In the genomic region with DNA sequence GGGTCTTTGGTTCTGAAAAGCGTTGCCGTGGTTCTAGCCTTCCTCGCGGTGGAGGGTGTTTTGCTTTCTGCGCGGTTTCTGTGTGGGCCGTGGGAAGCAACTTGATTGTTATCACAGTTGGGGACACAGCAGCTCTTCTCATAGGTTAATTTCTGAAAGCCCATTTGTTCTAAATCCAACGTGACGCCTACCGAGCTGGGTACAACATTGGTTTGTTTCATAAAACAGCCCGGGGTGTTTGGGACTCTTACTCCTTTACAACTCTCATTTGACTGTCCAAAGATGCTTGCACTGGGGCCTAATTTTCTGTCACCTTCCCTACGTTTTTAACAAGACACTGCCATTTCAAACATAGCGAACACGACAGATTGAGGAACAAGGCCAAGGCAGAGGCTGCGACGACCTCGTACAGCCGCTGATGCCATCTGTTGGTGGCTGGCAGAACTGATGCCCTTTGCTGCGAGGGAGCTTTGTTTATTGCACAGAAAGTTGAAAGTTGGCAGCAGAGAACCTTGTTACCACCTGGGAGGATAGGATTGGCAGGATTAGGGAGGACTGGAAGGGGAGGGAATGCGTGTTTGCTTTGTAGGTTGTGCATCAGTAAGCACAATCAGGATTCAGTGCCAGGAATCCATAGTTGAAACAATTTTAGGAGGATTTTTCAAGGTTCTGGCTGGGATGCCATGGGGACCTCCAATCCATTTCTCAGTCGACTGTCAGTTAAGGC, we compare ENCODE assay signal across 8 cellular contexts.
DNase-seq lines count a peak whose midpoint lies in the region; ATAC-seq and TF ChIP-seq lines count a peak whose summit lies in the region.

No MANE protein-coding gene starts in this region.

- H3K27ac ChIP-seq in neuronal stem cell (replicated peaks; ENCODE audit: low read length) (no peak overlapping the region), stomach smooth muscle (ENCODE audit: low read length) (no peak overlapping the region)

- H3K27me3 ChIP-seq in neuronal stem cell (ENCODE audit: control insufficient read depth in 3 of 3, insufficient read depth in 3 of 3, low read depth in 1 of 3, low read length in 3 of 3): no peaks in the 10 kb centered on the region
- no peaks in the 10 kb centered on the region for H3K27me3 ChIP-seq in stomach smooth muscle (ENCODE audit: control insufficient read depth in 1 of 2, insufficient read depth in 2 of 2, low read length in 2 of 2)

- H4K8ac ChIP-seq in neuronal stem cell (ENCODE audit: low read depth, low read length): no peak overlapping the region

- H3K36me3 Mint-ChIP-seq in activated T-helper 2 cell treated with anti-CD3 and anti-CD28 coated beads, Interferon-gamma antibody, Interleukin-2, Interleukin-4, amounts not matched to agents 10 μg/mL and 5 μg/mL and 100 μg/mL, durations not matched to agents 14 hours and 24 hours and 36 hours (ENCODE audit: low read depth): peaks cover 5% of the 10 kb centered on the region

- no peak overlapping the region for H2BK12ac ChIP-seq in neuronal stem cell (ENCODE audit: low read length)

- intact Hi-C loops in activated T-helper 2 cell treated with anti-CD3 and anti-CD28 coated beads, Interferon-gamma antibody, Interleukin-2, Interleukin-4, amounts not matched to agents 10 μg/mL and 5 μg/mL and 100 μg/mL, durations not matched to agents 14 hours and 24 hours and 36 hours (cut with micrococcal nuclease): loop anchor here (1.0 to 2.0 kb wide), 5 partner anchors 23 to 214 kb away; no protein-coding TSS in a partner anchor

- WGBS in neuronal stem cell (ENCODE audit: extremely low coverage in 2 of 2, insufficient read length in 2 of 2, insufficient replicate concordance in 1 of 2), 2 donors: no CpG with 5 or more reads among the region's 21 CpGs

- DNase-seq in 8988T: peak; percentile 41
- DNase-seq in LoVo (ENCODE audit: low spot score): peak; percentile 76
- DNase-seq in RPMI8226: peak; percentile 80
- DNase-seq in activated T-helper 2 cell treated with anti-CD3 and anti-CD28 coated beads, Interferon-gamma antibody, Interleukin-2, Interleukin-4, amounts not matched to agents 10 μg/mL and 5 μg/mL and 100 μg/mL, durations not matched to agents 14 hours and 24 hours and 36 hours (ENCODE audit: low spot score): peak; percentile 77
- DNase-seq in fibroblast of the aortic adventitia (ENCODE audit: low read depth): peak; percentile 79
- DNase-seq in neuronal stem cell (ENCODE audit: low spot score): no peak

- no peak overlapping the region for H3K18ac ChIP-seq in neuronal stem cell (ENCODE audit: low read length)

- H2BK120ac ChIP-seq in neuronal stem cell (ENCODE audit: low read depth, low read length): no peak overlapping the region

- H3K4me3 ChIP-seq in fibroblast of the aortic adventitia (ENCODE audit: low read depth, low read length): no peak overlapping the region
- H3K4me3 ChIP-seq in neuronal stem cell (ENCODE audit: low read length in 2 of 2): no peak overlapping the region
- peak overlapping the region; percentile 1 to 22 for H3K4me3 ChIP-seq in stomach smooth muscle (ENCODE audit: low read length in 2 of 2)

- peaks cover 9% of the 10 kb centered on the region for H3K9me3 Mint-ChIP-seq in activated T-helper 2 cell treated with anti-CD3 and anti-CD28 coated beads, Interferon-gamma antibody, Interleukin-2, Interleukin-4, amounts not matched to agents 10 μg/mL and 5 μg/mL and 100 μg/mL, durations not matched to agents 14 hours and 24 hours and 36 hours

- no peak overlapping the region for H3K23ac ChIP-seq in neuronal stem cell (ENCODE audit: low read depth, low read length, poor library complexity)

- H3K36me3 ChIP-seq in neuronal stem cell (replicated peaks in 1 of 2; ENCODE audit: control insufficient read depth in 2 of 2, insufficient read depth in 2 of 2, low read length in 2 of 2): no peaks in the 10 kb centered on the region
- no peaks in the 10 kb centered on the region for H3K36me3 ChIP-seq in stomach smooth muscle (ENCODE audit: control insufficient read depth in 2 of 2, insufficient read depth in 2 of 2, low read length in 2 of 2)

- no peak overlapping the region for H2AK5ac ChIP-seq in neuronal stem cell (ENCODE audit: low read depth, low read length)

- H2AFZ ChIP-seq in neuronal stem cell (ENCODE audit: low read length): peak overlapping the region; percentile 48

- peak overlapping the region; percentile 62 for H3K27ac Mint-ChIP-seq in activated T-helper 2 cell treated with anti-CD3 and anti-CD28 coated beads, Interferon-gamma antibody, Interleukin-2, Interleukin-4, amounts not matched to agents 10 μg/mL and 5 μg/mL and 100 μg/mL, durations not matched to agents 14 hours and 24 hours and 36 hours

- H3K9ac ChIP-seq in neuronal stem cell (ENCODE audit: low read depth, low read length, poor library complexity): no peak overlapping the region
- H3K9ac ChIP-seq in stomach smooth muscle (ENCODE audit: low read length in 2 of 2): peak overlapping the region; percentile 2 to 29

- peak; percentile 60 for ATAC-seq in GM18868 (IDR thresholded peaks at IDR 0.05; ENCODE audit: unreplicated experiment)

- peak; percentile 90 for TF ChIP-seq CTCF in fibroblast of the aortic adventitia (IDR thresholded peaks at IDR 0.05; ENCODE audit: insufficient read depth, low read length)

- H2BK15ac ChIP-seq in neuronal stem cell (ENCODE audit: low read length): no peak overlapping the region

- no peak overlapping the region for H2BK5ac ChIP-seq in neuronal stem cell (ENCODE audit: low read length)

- H3K4me3 Mint-ChIP-seq in activated T-helper 2 cell treated with anti-CD3 and anti-CD28 coated beads, Interferon-gamma antibody, Interleukin-2, Interleukin-4, amounts not matched to agents 10 μg/mL and 5 μg/mL and 100 μg/mL, durations not matched to agents 14 hours and 24 hours and 36 hours (ENCODE audit: low read depth): peak overlapping the region; percentile 30

- no peak overlapping the region for H3K4me2 ChIP-seq in neuronal stem cell (ENCODE audit: insufficient read depth, low read length, poor library complexity, severe bottlenecking)

- no peak overlapping the region for H3K14ac ChIP-seq in neuronal stem cell (ENCODE audit: low read length)

- peaks cover 44% of the 10 kb centered on the region for H3K4me1 Mint-ChIP-seq in activated T-helper 2 cell treated with anti-CD3 and anti-CD28 coated beads, Interferon-gamma antibody, Interleukin-2, Interleukin-4, amounts not matched to agents 10 μg/mL and 5 μg/mL and 100 μg/mL, durations not matched to agents 14 hours and 24 hours and 36 hours (ENCODE audit: low read depth)

- no peaks in the 10 kb centered on the region for H3K79me1 ChIP-seq in neuronal stem cell (ENCODE audit: low read depth, low read length)

- H3K4me1 ChIP-seq in neuronal stem cell (ENCODE audit: control insufficient read depth in 2 of 2, insufficient read depth in 1 of 2, low read depth in 1 of 2, low read length in 2 of 2): peaks cover 14 to 29% of the 10 kb centered on the region in 2 donors
- H3K4me1 ChIP-seq in stomach smooth muscle (ENCODE audit: control insufficient read depth, insufficient read depth, low read length): peaks cover 7% of the 10 kb centered on the region

- peaks cover 3% of the 10 kb centered on the region for H3K27me3 Mint-ChIP-seq in activated T-helper 2 cell treated with anti-CD3 and anti-CD28 coated beads, Interferon-gamma antibody, Interleukin-2, Interleukin-4, amounts not matched to agents 10 μg/mL and 5 μg/mL and 100 μg/mL, durations not matched to agents 14 hours and 24 hours and 36 hours (ENCODE audit: low read depth)

- no peak overlapping the region for H3K4ac ChIP-seq in neuronal stem cell (ENCODE audit: low read length)

- peaks cover 0 to 5% of the 10 kb centered on the region in 2 donors for H3K9me3 ChIP-seq in neuronal stem cell (replicated peaks in 1 of 2; ENCODE audit: control insufficient read depth in 2 of 2, insufficient read depth in 1 of 2, low read depth in 1 of 2, low read length in 2 of 2)
- peaks cover 0 to 4% of the 10 kb centered on the region in 2 donors for H3K9me3 ChIP-seq in stomach smooth muscle (ENCODE audit: control insufficient read depth in 2 of 2, low read length in 2 of 2)

- no peak overlapping the region for H4K91ac ChIP-seq in neuronal stem cell (ENCODE audit: low read depth, low read length, poor library complexity)

Comparison
In these comparisons a context has a peak if more than half of its experiments do, and no peak if none do; other contexts are left out.
1. H3K4me3 ChIP-seq: peak in stomach smooth muscle (2 of 2); none in fibroblast of the aortic adventitia (single experiment) and neuronal stem cell (0 of 2).